15 cellular contexts compared by ENCODE assay signal in genomic region chr19:49486232-49486631, GRCh38. TPM values are rescaled to one million over a fixed set of nuclear protein-coding genes. Genes with fewer than 3 reads are reported as not detected.
DNase-seq lines count a peak whose midpoint lies in the region; ATAC-seq and TF ChIP-seq lines count a peak whose summit lies in the region.
"Had no signal": no experiment of that assay in that cellular context is flagged by ENCODE, and none has a peak within 500 bp of the region (broad histone marks: within the 10 kb centered on the region; RNA-seq: fewer than 3 reads in every experiment).

No MANE protein-coding gene starts in this region.

- H3K27ac Mint-ChIP-seq in Caco-2 (ENCODE audit: unreplicated experiment), result peak overlapping the region; percentile 44
- peak overlapping the region; percentile 99 for H3K27ac Mint-ChIP-seq in activated CD8-positive, alpha-beta T cell treated with anti-CD3 and anti-CD28 coated beads for 36 hours

- peak overlapping the region; percentile 13 for H3K4me3 Mint-ChIP-seq in Caco-2 (ENCODE audit: unreplicated experiment)
- peak overlapping the region; percentile 100 for H3K4me3 Mint-ChIP-seq in activated CD8-positive, alpha-beta T cell treated with anti-CD3 and anti-CD28 coated beads for 36 hours

- no peaks in the 10 kb centered on the region for H3K9me3 Mint-ChIP-seq in Caco-2 (ENCODE audit: unreplicated experiment)
- H3K9me3 Mint-ChIP-seq in activated CD8-positive, alpha-beta T cell treated with anti-CD3 and anti-CD28 coated beads for 36 hours, result no peaks in the 10 kb centered on the region

- peak overlapping the region; percentile 5 for H3K9ac ChIP-seq in mesendoderm (ENCODE audit: low read length)

- no peak overlapping the region for H3K4me3 ChIP-seq in Caco-2 (ENCODE audit: low read depth, low read length)
- H3K4me3 ChIP-seq in mesendoderm (ENCODE audit: low read length), result no peak overlapping the region

- H2AK5ac ChIP-seq in mesendoderm (ENCODE audit: low read length), result no peak overlapping the region

- no peak for TF ChIP-seq CTCF in 22Rv1 (IDR thresholded peaks at IDR 0.05)
- TF ChIP-seq CTCF in Caco-2 (IDR thresholded peaks at IDR 0.05; ENCODE audit: insufficient read depth in 1 of 2, low read depth in 1 of 2, low read length in 1 of 2, severe bottlenecking in 1 of 2, unreplicated experiment in 1 of 2), result no peak
- TF ChIP-seq CTCF in activated CD8-positive, alpha-beta T cell treated with anti-CD3 and anti-CD28 coated beads for 36 hours (IDR thresholded peaks at IDR 0.05), result no peak

- peak overlapping the region; percentile 63 for H3K56ac ChIP-seq in mesendoderm (ENCODE audit: low read length)

- H3K4me2 ChIP-seq in mesendoderm (ENCODE audit: low read length), result no peak overlapping the region

- H2BK15ac ChIP-seq in mesendoderm (replicated peaks; ENCODE audit: low read depth), result no peak overlapping the region

- no peak overlapping the region for H3K23ac ChIP-seq in mesendoderm (ENCODE audit: low read length)

- BruUV-seq in Caco-2 (replicated peaks; lab: Mats Ljungman, UMichigan), result no TSS peak

- H3K4me1 Mint-ChIP-seq in Caco-2 (ENCODE audit: low read depth, unreplicated experiment), result no peaks in the 10 kb centered on the region
- H3K4me1 Mint-ChIP-seq in activated CD8-positive, alpha-beta T cell treated with anti-CD3 and anti-CD28 coated beads for 36 hours (ENCODE audit: low read depth), result peaks cover 31% of the 10 kb centered on the region

- H3K79me1 ChIP-seq in mesendoderm (ENCODE audit: low read length), result peaks cover 13% of the 10 kb centered on the region

- no peak overlapping the region for H3K18ac ChIP-seq in mesendoderm (ENCODE audit: low read length)

- intact Hi-C loops in Caco-2 (cut with micrococcal nuclease; ENCODE audit: unreplicated experiment), result no loop called here
- intact Hi-C loops in activated CD8-positive, alpha-beta T cell treated with anti-CD3 and anti-CD28 coated beads for 36 hours (cut with micrococcal nuclease), result no loop called here

- WGBS in mesendoderm (ENCODE audit: extremely low coverage, insufficient coverage, low lambda C conversion rate), result no CpG with 5 or more reads among the region's 7 CpGs

- H3K27ac ChIP-seq in 22Rv1 (peak overlapping the region; percentile 98), mesendoderm (ENCODE audit: low read depth, low read length) (no peak overlapping the region)

- H3K9me3 ChIP-seq in Caco-2, result no peaks in the 10 kb centered on the region

- H2BK120ac ChIP-seq in mesendoderm (ENCODE audit: low read depth, low read length), result no peak overlapping the region

- H3K36me3 ChIP-seq in Caco-2 (ENCODE audit: control insufficient read depth, insufficient read depth, low read length), result peaks cover 8% of the 10 kb centered on the region
- H3K36me3 ChIP-seq in mesendoderm (ENCODE audit: control insufficient read depth, insufficient read depth, low read length), result peaks cover 20% of the 10 kb centered on the region

- peaks cover 44% of the 10 kb centered on the region for H3K36me3 Mint-ChIP-seq in Caco-2 (ENCODE audit: insufficient read depth, unreplicated experiment)
- peaks cover 64% of the 10 kb centered on the region for H3K36me3 Mint-ChIP-seq in activated CD8-positive, alpha-beta T cell treated with anti-CD3 and anti-CD28 coated beads for 36 hours (ENCODE audit: low read depth)

- H3K79me2 ChIP-seq in mesendoderm (ENCODE audit: control insufficient read depth, insufficient read depth, low read length), result peaks cover 34% of the 10 kb centered on the region

- CTCF ChIA-PET in Caco-2 (lab: Charles Lee), result no interaction called here
- CTCF ChIA-PET in activated CD8-positive, alpha-beta T cell treated with anti-CD3 and anti-CD28 coated beads for 36 hours (lab: Charles Lee), result interaction anchor here (3.4 kb wide), 1 partner anchor 10 kb away, joined by 19 read pairs; no protein-coding TSS in a partner anchor

- POLR2A ChIA-PET in Caco-2 (lab: Charles Lee), result no interaction called here
- POLR2A ChIA-PET in activated CD8-positive, alpha-beta T cell treated with anti-CD3 and anti-CD28 coated beads for 36 hours (lab: Charles Lee), result interaction anchor here (1.5 kb wide), 1 partner anchor 16 kb away, joined by 5 read pairs; no protein-coding TSS in a partner anchor

- no peaks in the 10 kb centered on the region for H3K27me3 Mint-ChIP-seq in Caco-2 (ENCODE audit: insufficient read depth, unreplicated experiment)
- no peaks in the 10 kb centered on the region for H3K27me3 Mint-ChIP-seq in activated CD8-positive, alpha-beta T cell treated with anti-CD3 and anti-CD28 coated beads for 36 hours

- no peak overlapping the region for H2BK5ac ChIP-seq in mesendoderm (ENCODE audit: low read length)

- no peak for ATAC-seq in activated CD8-positive, alpha-beta T cell treated with anti-CD3 and anti-CD28 coated beads for 36 hours
- ATAC-seq in GM21515 (IDR thresholded peaks at IDR 0.05; ENCODE audit: unreplicated experiment), result no peak
- no peak for ATAC-seq in GM21619 (IDR thresholded peaks at IDR 0.05; ENCODE audit: unreplicated experiment)
- ATAC-seq in GM19397 (IDR thresholded peaks at IDR 0.05; ENCODE audit: unreplicated experiment), result no peak

- H3K4me1 ChIP-seq in Caco-2 (peaks cover 13% of the 10 kb centered on the region; the same call in 1 of the 2 replicates), mesendoderm (ENCODE audit: control insufficient read depth, low read depth, low read length) (peaks cover 2% of the 10 kb centered on the region)

- H4K5ac ChIP-seq in mesendoderm (ENCODE audit: low read length), result no peak overlapping the region

- H4K8ac ChIP-seq in mesendoderm (ENCODE audit: low read depth, low read length), result no peak overlapping the region

- no peak for DNase-seq in Caco-2
- DNase-seq in activated CD8-positive, alpha-beta T cell treated with anti-CD3 and anti-CD28 coated beads for 36 hours, result no peak
- no peak for DNase-seq in mesendoderm
- no peak for DNase-seq in NK-92 (lab: John Stamatoyannopoulos, UW; ENCODE audit: unreplicated experiment)
- DNase-seq: activated CD4-positive, CD25-positive, alpha-beta regulatory T cell treated with anti-CD3 and anti-CD28 coated beads, Interleukin-2, amount 50 U/mL, for 72 hours; foreskin melanocyte; kidney glomerular epithelial cell; NCI-H1048; NCI-H510A treated with DMSO at 0.1 percent for 48 hours; SHP77 treated with DMSO at 0.1 percent for 48 hours; stimulated activated naive CD4-positive, alpha-beta T cell had no signal

- H3K4ac ChIP-seq in mesendoderm (ENCODE audit: low read depth, low read length), result no peak overlapping the region

- H3K27me3 ChIP-seq in Caco-2 (replicated peaks; ENCODE audit: control insufficient read depth, insufficient read depth, low read length) (no peaks in the 10 kb centered on the region), mesendoderm (ENCODE audit: insufficient read depth, low read length, poor library complexity) (no peaks in the 10 kb centered on the region)

RNA-seq across cellular contexts. Expression of gene RPL13A, which starts 1.2 kb away (rescaled TPM):
- 2,726 and 2,880 TPM in 2 replicates for total RNA-seq in Caco-2 (2022)
- total RNA-seq in activated CD8-positive, alpha-beta T cell treated with anti-CD3 and anti-CD28 coated beads for 36 hours, result 1,000 to 10,000 TPM; 4,285 to 4,329 TPM
- 5,150 TPM for polyA plus RNA-seq in mesendoderm (2013, experiment 1 of 2)
- 5,166 TPM for polyA plus RNA-seq in mesendoderm (2013, experiment 2 of 2)

RNA-seq across cellular contexts. Expression of gene RPS11, which starts 10.0 kb away (rescaled TPM):
- total RNA-seq in Caco-2 (2022), result 2,065 and 2,191 TPM in 2 replicates
- total RNA-seq in activated CD8-positive, alpha-beta T cell treated with anti-CD3 and anti-CD28 coated beads for 36 hours, result 1,000 to 10,000 TPM; 3,251 to 3,427 TPM
- polyA plus RNA-seq in mesendoderm (2013, experiment 1 of 2), result 3,620 TPM
- polyA plus RNA-seq in mesendoderm (2013, experiment 2 of 2), result 3,679 TPM

RNA-seq across cellular contexts. Expression of gene FLT3LG, which starts 12.2 kb away (rescaled TPM):
- 2.1 and 2.4 TPM in 2 replicates for total RNA-seq in Caco-2 (2022)
- 10 to 100 TPM; 57.7 to 61.2 TPM for total RNA-seq in activated CD8-positive, alpha-beta T cell treated with anti-CD3 and anti-CD28 coated beads for 36 hours
- polyA plus RNA-seq in mesendoderm (2013, experiment 1 of 2), result 0.53 TPM
- 0.71 TPM for polyA plus RNA-seq in mesendoderm (2013, experiment 2 of 2)

RNA-seq across cellular contexts. Expression of gene FCGRT, which starts 26.2 kb away (rescaled TPM):
- 135 and 136 TPM in 2 replicates for total RNA-seq in Caco-2 (2022)
- total RNA-seq in activated CD8-positive, alpha-beta T cell treated with anti-CD3 and anti-CD28 coated beads for 36 hours, result 10 to 100 TPM; 13.1 to 13.6 TPM
- 18.9 TPM for polyA plus RNA-seq in mesendoderm (2013, experiment 1 of 2)
- polyA plus RNA-seq in mesendoderm (2013, experiment 2 of 2), result 16.9 TPM

RNA-seq across cellular contexts. Expression of gene ALDH16A1, which starts 33.2 kb away (rescaled TPM):
- total RNA-seq in Caco-2 (2022), result 42.1 and 45.0 TPM in 2 replicates
- total RNA-seq in activated CD8-positive, alpha-beta T cell treated with anti-CD3 and anti-CD28 coated beads for 36 hours, result 10 to 100 TPM; 24.6 to 24.8 TPM
- polyA plus RNA-seq in mesendoderm (2013, experiment 1 of 2), result 17.6 TPM
- 16.0 TPM for polyA plus RNA-seq in mesendoderm (2013, experiment 2 of 2)

Comparison
In these comparisons a context has a peak if more than half of its experiments do, and no peak if none do; other contexts are left out.
1. RNA of gene FLT3LG, which starts 12.2 kb away (total RNA-seq): 57.7 to 61.2 TPM in activated CD8-positive, alpha-beta T cell treated with anti-CD3 and anti-CD28 coated beads for 36 hours; 2.1 to 2.4 TPM in Caco-2; every median in the first group is over 10 times any median in the second.